ENCODE assay signal across 1 cellular context in genomic region chr6:29752451-29753308, GRCh38.
TF ChIP-seq lines count a peak whose summit lies in the region.

No MANE protein-coding gene starts in this region.

TF ChIP-seq in HepG2, 621 proteins besides CTCF, POLR2A, EP300 and RAD21 (continued from another document):
- TF ChIP-seq KDM5B (CRISPR knock-in tag; IDR thresholded peaks at IDR 0.05; ENCODE audit: borderline replicate concordance) (peak; percentile 62; the same call in 1 of the 2 replicates), CSRNP2 (CRISPR knock-in tag; conservative IDR thresholded peaks at IDR 0.05; ENCODE audit: low read depth) (no peak), SRF (IDR thresholded peaks at IDR 0.05; ENCODE audit: low read depth, low read length) (no peak), PHF8 (CRISPR knock-in tag; IDR thresholded peaks at IDR 0.05) (peak; percentile 41; the same call in 1 of the 2 replicates), RFX3 (CRISPR knock-in tag; IDR thresholded peaks at IDR 0.05) (no peak), MATR3 (CRISPR knock-in tag; IDR thresholded peaks at IDR 0.05) (no peak), HMG20B (CRISPR knock-in tag; conservative IDR thresholded peaks at IDR 0.05) (no peak; the same call in 1 of the 2 replicates), ZNF234 (CRISPR knock-in tag; conservative IDR thresholded peaks at IDR 0.05) (no peak), DMAP1 (CRISPR knock-in tag; IDR thresholded peaks at IDR 0.05) (no peak; the same call in 1 of the 2 replicates), MAF1 (CRISPR knock-in tag; IDR thresholded peaks at IDR 0.05; ENCODE audit: borderline replicate concordance) (no peak), THYN1 (CRISPR knock-in tag; IDR thresholded peaks at IDR 0.05; ENCODE audit: borderline replicate concordance, low read depth) (no peak), KMT2B (CRISPR knock-in tag; IDR thresholded peaks at IDR 0.05) (no peak), ZNF207 (IDR thresholded peaks at IDR 0.05; ENCODE audit: borderline replicate concordance) (no peak), MTA1 (CRISPR knock-in tag; IDR thresholded peaks at IDR 0.05; ENCODE audit: borderline replicate concordance) (no peak), CBX2 (IDR thresholded peaks at IDR 0.05; ENCODE audit: low read depth, low read length) (no peak), CBX2 (CRISPR knock-in tag; IDR thresholded peaks at IDR 0.05; ENCODE audit: low read depth) (no peak), ARID4A (CRISPR knock-in tag; IDR thresholded peaks at IDR 0.05; ENCODE audit: borderline replicate concordance) (0 out of 2 replicates have a peak, but pooled peaks have one; percentile 37), PAX8 (CRISPR knock-in tag; IDR thresholded peaks at IDR 0.05; ENCODE audit: borderline replicate concordance) (no peak), HNRNPUL1 (IDR thresholded peaks at IDR 0.05; ENCODE audit: low read depth, low read length) (no peak)
- TF ChIP-seq, protein P1, sequence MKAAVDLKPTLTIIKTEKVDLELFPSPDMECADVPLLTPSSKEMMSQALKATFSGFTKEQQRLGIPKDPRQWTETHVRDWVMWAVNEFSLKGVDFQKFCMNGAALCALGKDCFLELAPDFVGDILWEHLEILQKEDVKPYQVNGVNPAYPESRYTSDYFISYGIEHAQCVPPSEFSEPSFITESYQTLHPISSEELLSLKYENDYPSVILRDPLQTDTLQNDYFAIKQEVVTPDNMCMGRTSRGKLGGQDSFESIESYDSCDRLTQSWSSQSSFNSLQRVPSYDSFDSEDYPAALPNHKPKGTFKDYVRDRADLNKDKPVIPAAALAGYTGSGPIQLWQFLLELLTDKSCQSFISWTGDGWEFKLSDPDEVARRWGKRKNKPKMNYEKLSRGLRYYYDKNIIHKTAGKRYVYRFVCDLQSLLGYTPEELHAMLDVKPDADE (CRISPR knock-in tag; IDR thresholded peaks at IDR 0.05) = no peak
- TF ChIP-seq, protein P2, sequence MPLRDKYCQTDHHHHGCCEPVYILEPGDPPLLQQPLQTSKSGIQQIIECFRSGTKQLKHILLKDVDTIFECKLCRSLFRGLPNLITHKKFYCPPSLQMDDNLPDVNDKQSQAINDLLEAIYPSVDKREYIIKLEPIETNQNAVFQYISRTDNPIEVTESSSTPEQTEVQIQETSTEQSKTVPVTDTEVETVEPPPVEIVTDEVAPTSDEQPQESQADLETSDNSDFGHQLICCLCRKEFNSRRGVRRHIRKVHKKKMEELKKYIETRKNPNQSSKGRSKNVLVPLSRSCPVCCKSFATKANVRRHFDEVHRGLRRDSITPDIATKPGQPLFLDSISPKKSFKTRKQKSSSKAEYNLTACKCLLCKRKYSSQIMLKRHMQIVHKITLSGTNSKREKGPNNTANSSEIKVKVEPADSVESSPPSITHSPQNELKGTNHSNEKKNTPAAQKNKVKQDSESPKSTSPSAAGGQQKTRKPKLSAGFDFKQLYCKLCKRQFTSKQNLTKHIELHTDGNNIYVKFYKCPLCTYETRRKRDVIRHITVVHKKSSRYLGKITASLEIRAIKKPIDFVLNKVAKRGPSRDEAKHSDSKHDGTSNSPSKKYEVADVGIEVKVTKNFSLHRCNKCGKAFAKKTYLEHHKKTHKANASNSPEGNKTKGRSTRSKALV (CRISPR knock-in tag; IDR thresholded peaks at IDR 0.05) = peak; percentile 62
- TF ChIP-seq, protein P3, sequence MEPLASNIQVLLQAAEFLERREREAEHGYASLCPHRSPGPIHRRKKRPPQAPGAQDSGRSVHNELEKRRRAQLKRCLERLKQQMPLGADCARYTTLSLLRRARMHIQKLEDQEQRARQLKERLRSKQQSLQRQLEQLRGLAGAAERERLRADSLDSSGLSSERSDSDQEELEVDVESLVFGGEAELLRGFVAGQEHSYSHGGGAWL (CRISPR knock-in tag; IDR thresholded peaks at IDR 0.05) = no peak
